In the genomic region with DNA sequence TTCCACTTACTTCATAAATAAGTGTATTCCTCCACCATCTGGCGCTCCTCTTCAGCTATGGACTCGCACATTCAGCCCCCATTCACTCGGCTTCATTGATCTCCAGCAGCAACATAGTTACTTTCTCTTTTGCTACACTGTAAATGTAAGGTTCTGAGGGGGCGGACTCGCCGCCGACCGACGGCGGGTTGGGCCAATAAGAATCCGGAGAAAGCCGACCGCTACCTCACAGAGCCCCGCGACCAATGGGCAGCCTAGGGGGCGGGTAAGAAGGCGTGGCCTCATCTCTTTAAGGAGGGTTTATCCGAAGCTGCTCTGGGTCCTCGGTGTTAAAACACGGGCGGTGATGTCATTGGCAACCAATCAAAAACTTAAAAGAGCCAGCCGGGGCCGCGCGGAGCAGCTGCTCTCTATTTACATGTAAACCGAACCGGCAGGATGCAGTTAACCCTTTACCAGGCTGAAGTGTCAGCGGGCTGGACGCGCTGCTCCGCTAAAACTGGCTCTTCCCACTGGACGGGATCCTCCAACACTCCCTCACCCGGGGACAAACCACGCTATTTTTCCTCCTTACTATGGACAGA, we compare ENCODE assay signal across 8 cellular contexts. TPM values are rescaled to one million over a fixed set of nuclear protein-coding genes. Genes with fewer than 3 reads are reported as not detected.
DNase-seq lines count a peak whose midpoint lies in the region; ATAC-seq, FAIRE-seq and TF ChIP-seq lines count a peak whose summit lies in the region.

A gene (minus strand): TSS at position 119 of the 584 bp plus-strand sequence. CDS start 2,345 bp downstream, outside the sequence.

- H3K4me2 ChIP-seq in trophoblast cell (ENCODE audit: low read length): peak within 1 kb of the TSS; percentile 79

- H2BK120ac ChIP-seq in trophoblast cell (ENCODE audit: insufficient read depth, low read length, poor library complexity): peak within 1 kb of the TSS; percentile 88

- intact Hi-C loops in heart left ventricle (cut with DNase I) (loop anchor here in 9 of 10 donors (2.0 to 10.0 kb wide), 14 partner anchors 103 to 870 kb away; no protein-coding TSS in a partner anchor), transverse colon (cut with DNase I; ENCODE audit: low total_unique reads) (loop anchor here (10.0 kb wide), 2 partner anchors 197 to 287 kb away; no protein-coding TSS in a partner anchor)

- H3K4me3 ChIP-seq in heart left ventricle (peak within 1 kb of the TSS; percentile 49 to 90 (median 76)), trophoblast cell (ENCODE audit: low read depth, low read length) (peak within 1 kb of the TSS; percentile 80), transverse colon (peak within 1 kb of the TSS; percentile 62 to 81 (median 71))

- H2BK12ac ChIP-seq in trophoblast cell (ENCODE audit: low read length): peak within 1 kb of the TSS; percentile 52

- peak within 1 kb of the TSS; percentile 81 for H3K9ac ChIP-seq in trophoblast cell (ENCODE audit: low read length)

- no peak within 1 kb of the TSS for H2AK5ac ChIP-seq in trophoblast cell (ENCODE audit: low read length)

- TF ChIP-seq CTCF in heart left ventricle (IDR thresholded peaks at IDR 0.05) (no peak), transverse colon (IDR thresholded peaks at IDR 0.05) (no peak)

- H3K4me1 ChIP-seq in heart left ventricle (peaks cover 0 to 36% (median 9%) of the 10 kb centered on the region in 12 donors), trophoblast cell (ENCODE audit: control insufficient read depth in 1 of 2, insufficient read depth in 2 of 2, low read length in 2 of 2) (peaks cover 3 to 12% of the 10 kb centered on the region in 2 experiments), transverse colon (peaks cover 3 to 42% (median 18%) of the 10 kb centered on the region in 4 donors)

- H3K14ac ChIP-seq in trophoblast cell (ENCODE audit: low read length): peak within 1 kb of the TSS; percentile 81

- peaks cover 6% of the 10 kb centered on the region for H3K79me2 ChIP-seq in trophoblast cell (ENCODE audit: control insufficient read depth, insufficient read depth, low read length, poor library complexity)

- H3K9me3 ChIP-seq in heart left ventricle (no peaks in the 10 kb centered on the region), trophoblast cell (ENCODE audit: insufficient read depth, low read depth, low read length) (peaks cover 3% of the 10 kb centered on the region), transverse colon (no peaks in the 10 kb centered on the region)

- in situ Hi-C loops in transverse colon (cut with MboI; ENCODE audit: low pct_ligation_motif_present in 1 of 4, low pct_unique_long_range_greater_than_20kb in 1 of 4, low sequenced_read_pairs in 3 of 4): loop anchor here in 2 of 4 donors (25.0 kb wide), 3 partner anchors 855 to 930 kb away; a partner anchor contains a TSS

- H3K79me1 ChIP-seq in trophoblast cell (ENCODE audit: low read length): peaks cover 14% of the 10 kb centered on the region

- H3K18ac ChIP-seq in trophoblast cell (ENCODE audit: low read length): peak within 1 kb of the TSS; percentile 87

- peak within 1 kb of the TSS; percentile 89 for H4K8ac ChIP-seq in trophoblast cell (ENCODE audit: low read depth, low read length)

- H2AFZ ChIP-seq in trophoblast cell (ENCODE audit: insufficient read depth, low read length, poor library complexity): peak within 1 kb of the TSS; percentile 61

- H3K4ac ChIP-seq in trophoblast cell (ENCODE audit: low read depth, low read length): peak within 1 kb of the TSS; percentile 44

- H3K27ac ChIP-seq in adipose tissue (ENCODE audit: low read depth, low read length) (peak within 1 kb of the TSS; percentile 52), heart left ventricle (peak within 1 kb of the TSS; percentile 95 to 100 (median 98)), trophoblast cell (ENCODE audit: low read depth, low read length) (peak within 1 kb of the TSS; percentile 95), transverse colon (peak within 1 kb of the TSS; percentile 97 to 99 (median 99))

- H4K91ac ChIP-seq in trophoblast cell (ENCODE audit: low read depth, low read length): peak within 1 kb of the TSS; percentile 92

- H3K36me3 ChIP-seq in heart left ventricle (peaks cover 0 to 19% (median 0%) of the 10 kb centered on the region in 9 donors), trophoblast cell (ENCODE audit: control insufficient read depth in 1 of 2, insufficient read depth in 2 of 2, low read length in 2 of 2) (peaks cover 0 to 14% of the 10 kb centered on the region in 2 experiments), transverse colon (no peaks in the 10 kb centered on the region)

- no peak for TF ChIP-seq EP300 in transverse colon (IDR thresholded peaks at IDR 0.05; ENCODE audit: low read depth)

- H3K27me3 ChIP-seq in heart left ventricle: no peaks in the 10 kb centered on the region
- H3K27me3 ChIP-seq in trophoblast cell (ENCODE audit: insufficient read depth, low read length): no peaks in the 10 kb centered on the region
- no peaks in the 10 kb centered on the region for H3K27me3 ChIP-seq in transverse colon

- DNase-seq in GM12892 (ENCODE audit: insufficient read length): peak; percentile 93
- peak; percentile 99 for DNase-seq in NCI-H1436 treated with DMSO at 0.1 percent for 48 hours (lab: John Stamatoyannopoulos, UW)
- peak; percentile 98 for DNase-seq in T follicular helper cell (ENCODE audit: low read depth)
- DNase-seq in heart left ventricle: peak; percentile 98 to 99 (median 99)
- peak; percentile 100 for DNase-seq in trophoblast cell
- DNase-seq in transverse colon: peak; percentile 99

- no peak within 1 kb of the TSS for H3K23ac ChIP-seq in trophoblast cell (ENCODE audit: low read length)

- ATAC-seq in HG02840 (IDR thresholded peaks at IDR 0.05; ENCODE audit: low FRiP score, unreplicated experiment): peak; percentile 90
- ATAC-seq in heart left ventricle: peak; percentile 95 to 98 (median 97)

- peak; percentile 89 for FAIRE-seq in GM12892 (lab: Jason Lieb, UNC)

- H2BK5ac ChIP-seq in trophoblast cell (ENCODE audit: low read depth, low read length, poor library complexity): peak within 1 kb of the TSS; percentile 70

- peak within 1 kb of the TSS; percentile 70 for H4K12ac ChIP-seq in trophoblast cell (ENCODE audit: low read depth, low read length)

- TF ChIP-seq POLR2A in GM12892 (IDR thresholded peaks at IDR 0.05; ENCODE audit: low read depth, low read length) (peak; percentile 90), heart left ventricle (IDR thresholded peaks at IDR 0.05) (peak in 1 of 2 donors; percentile 82), transverse colon (IDR thresholded peaks at IDR 0.05) (peak; percentile 92)

- 0 to 1% (median 0%) methylated on average over 34 of the region's 34 CpGs for WGBS in adipose tissue, 3 donors
- WGBS in heart left ventricle, 4 donors: 0 to 1% (median 0%) methylated on average over 34 of the region's 34 CpGs
- no CpG with 5 or more reads among the region's 34 CpGs for WGBS in trophoblast cell (ENCODE audit: extremely low coverage, insufficient coverage, insufficient read length)
- WGBS in transverse colon (ENCODE audit: low coverage in 1 of 2), 2 donors: 0% methylated on average over 2 to 33 of the region's 34 CpGs

RNA-seq across cellular contexts. Expression of the gene that starts here (rescaled TPM):
- polyA plus RNA-seq in GM12892 (2012; ENCODE audit: missing spikeins): 14.6 TPM
- polyA plus RNA-seq in adipose tissue (10 to 100 TPM in 1 of 3 donors, 1 to 10 TPM in 2; 2.2 to 10.1 (median 3.4) TPM), heart left ventricle (1 to 10 TPM; 2.2 to 2.7 TPM)
- total RNA-seq in heart left ventricle (1 to 10 TPM; 2.8 to 7.1 (median 4.4) TPM), transverse colon (1 to 10 TPM; 1.6 to 7.2 (median 4.9) TPM)
- polyA plus RNA-seq in trophoblast cell (2013): 6.5 and 6.6 TPM in 2 replicates

Comparison
In these comparisons a context has a peak if more than half of its experiments do, and no peak if none do; other contexts are left out.
1. Peak in every context shown above with its lines: DNase-seq, ATAC-seq, H3K4me3 ChIP-seq and H3K27ac ChIP-seq.